In genomic region chr11:97732011-97732632, GRCh38 we compare ENCODE assay signal across 17 cellular contexts.
"Had no signal": no experiment of that assay in that cellular context is flagged by ENCODE, and none has a peak within 500 bp of the region (broad histone marks: within the 10 kb centered on the region; RNA-seq: fewer than 3 reads in every experiment).

No MANE protein-coding gene starts in this region.

- H3K27ac ChIP-seq: body of pancreas, right atrium auricular region, transverse colon had no signal

- H3K27me3 ChIP-seq: body of pancreas, right atrium auricular region, transverse colon had no signal

- H3K4me1 ChIP-seq: body of pancreas, right atrium auricular region, transverse colon had no signal

- H3K36me3 ChIP-seq: right atrium auricular region, transverse colon had no signal

- H3K4me3 ChIP-seq: body of pancreas, right atrium auricular region, transverse colon had no signal

- H3K9me3 ChIP-seq: body of pancreas, transverse colon had no signal

- DNase-seq: activated CD4-positive, alpha-beta memory T cell treated with anti-CD3 and anti-CD28 coated beads, Interleukin-2, amount 10 ng/mL, durations not matched to agents 7 days and 5 days; activated CD4-positive, alpha-beta T cell treated with anti-CD3 and anti-CD28 coated beads for 4 hours; activated gamma-delta T cell; activated T-cell treated with anti-CD3 and anti-CD28 coated beads, Interleukin-2, amount 50 U/mL, for 72 hours; amniotic stem cell; body of pancreas; cortex of kidney; effector CD4-positive, alpha-beta T cell; foreskin fibroblast; left cardiac atrium; naive thymus-derived CD8-positive, alpha-beta T cell; nucleus accumbens; small intestine; stimulated activated naive CD8-positive, alpha-beta T cell treated with anti-CD3 and anti-CD28 coated beads, Interleukin-15, Interleukin-2, amounts not matched to agents 100 U/mL and 50 U/mL, for 24 hours; T-helper 17 cell; transverse colon had no signal
